ENCODE assay signal across 1 cellular context in the genomic region with DNA sequence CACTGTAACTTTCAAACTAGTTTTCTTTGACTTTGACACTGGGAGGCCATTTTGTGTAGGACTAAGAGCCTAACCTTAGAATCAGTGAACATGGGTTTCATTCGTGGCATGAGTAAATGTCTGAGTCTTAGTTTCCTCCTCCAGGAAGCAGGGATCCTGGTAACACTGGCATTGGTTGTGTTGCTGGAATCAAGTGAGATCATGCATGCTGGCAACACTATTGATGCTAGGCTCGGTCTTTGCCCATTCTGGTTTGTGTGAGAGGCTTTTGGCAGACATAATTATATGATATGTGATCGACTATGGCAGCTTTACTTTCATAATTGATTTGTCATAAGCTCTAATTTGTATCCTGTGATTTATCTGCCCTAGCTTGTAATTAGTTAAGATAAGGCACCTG.
TF ChIP-seq lines count a peak whose summit lies in the region.

No MANE protein-coding gene starts in this region.

TF ChIP-seq in GM23338, 12 proteins besides CTCF, POLR2A, EP300 and RAD21 (continued from another document):
- TF ChIP-seq, protein P1, sequence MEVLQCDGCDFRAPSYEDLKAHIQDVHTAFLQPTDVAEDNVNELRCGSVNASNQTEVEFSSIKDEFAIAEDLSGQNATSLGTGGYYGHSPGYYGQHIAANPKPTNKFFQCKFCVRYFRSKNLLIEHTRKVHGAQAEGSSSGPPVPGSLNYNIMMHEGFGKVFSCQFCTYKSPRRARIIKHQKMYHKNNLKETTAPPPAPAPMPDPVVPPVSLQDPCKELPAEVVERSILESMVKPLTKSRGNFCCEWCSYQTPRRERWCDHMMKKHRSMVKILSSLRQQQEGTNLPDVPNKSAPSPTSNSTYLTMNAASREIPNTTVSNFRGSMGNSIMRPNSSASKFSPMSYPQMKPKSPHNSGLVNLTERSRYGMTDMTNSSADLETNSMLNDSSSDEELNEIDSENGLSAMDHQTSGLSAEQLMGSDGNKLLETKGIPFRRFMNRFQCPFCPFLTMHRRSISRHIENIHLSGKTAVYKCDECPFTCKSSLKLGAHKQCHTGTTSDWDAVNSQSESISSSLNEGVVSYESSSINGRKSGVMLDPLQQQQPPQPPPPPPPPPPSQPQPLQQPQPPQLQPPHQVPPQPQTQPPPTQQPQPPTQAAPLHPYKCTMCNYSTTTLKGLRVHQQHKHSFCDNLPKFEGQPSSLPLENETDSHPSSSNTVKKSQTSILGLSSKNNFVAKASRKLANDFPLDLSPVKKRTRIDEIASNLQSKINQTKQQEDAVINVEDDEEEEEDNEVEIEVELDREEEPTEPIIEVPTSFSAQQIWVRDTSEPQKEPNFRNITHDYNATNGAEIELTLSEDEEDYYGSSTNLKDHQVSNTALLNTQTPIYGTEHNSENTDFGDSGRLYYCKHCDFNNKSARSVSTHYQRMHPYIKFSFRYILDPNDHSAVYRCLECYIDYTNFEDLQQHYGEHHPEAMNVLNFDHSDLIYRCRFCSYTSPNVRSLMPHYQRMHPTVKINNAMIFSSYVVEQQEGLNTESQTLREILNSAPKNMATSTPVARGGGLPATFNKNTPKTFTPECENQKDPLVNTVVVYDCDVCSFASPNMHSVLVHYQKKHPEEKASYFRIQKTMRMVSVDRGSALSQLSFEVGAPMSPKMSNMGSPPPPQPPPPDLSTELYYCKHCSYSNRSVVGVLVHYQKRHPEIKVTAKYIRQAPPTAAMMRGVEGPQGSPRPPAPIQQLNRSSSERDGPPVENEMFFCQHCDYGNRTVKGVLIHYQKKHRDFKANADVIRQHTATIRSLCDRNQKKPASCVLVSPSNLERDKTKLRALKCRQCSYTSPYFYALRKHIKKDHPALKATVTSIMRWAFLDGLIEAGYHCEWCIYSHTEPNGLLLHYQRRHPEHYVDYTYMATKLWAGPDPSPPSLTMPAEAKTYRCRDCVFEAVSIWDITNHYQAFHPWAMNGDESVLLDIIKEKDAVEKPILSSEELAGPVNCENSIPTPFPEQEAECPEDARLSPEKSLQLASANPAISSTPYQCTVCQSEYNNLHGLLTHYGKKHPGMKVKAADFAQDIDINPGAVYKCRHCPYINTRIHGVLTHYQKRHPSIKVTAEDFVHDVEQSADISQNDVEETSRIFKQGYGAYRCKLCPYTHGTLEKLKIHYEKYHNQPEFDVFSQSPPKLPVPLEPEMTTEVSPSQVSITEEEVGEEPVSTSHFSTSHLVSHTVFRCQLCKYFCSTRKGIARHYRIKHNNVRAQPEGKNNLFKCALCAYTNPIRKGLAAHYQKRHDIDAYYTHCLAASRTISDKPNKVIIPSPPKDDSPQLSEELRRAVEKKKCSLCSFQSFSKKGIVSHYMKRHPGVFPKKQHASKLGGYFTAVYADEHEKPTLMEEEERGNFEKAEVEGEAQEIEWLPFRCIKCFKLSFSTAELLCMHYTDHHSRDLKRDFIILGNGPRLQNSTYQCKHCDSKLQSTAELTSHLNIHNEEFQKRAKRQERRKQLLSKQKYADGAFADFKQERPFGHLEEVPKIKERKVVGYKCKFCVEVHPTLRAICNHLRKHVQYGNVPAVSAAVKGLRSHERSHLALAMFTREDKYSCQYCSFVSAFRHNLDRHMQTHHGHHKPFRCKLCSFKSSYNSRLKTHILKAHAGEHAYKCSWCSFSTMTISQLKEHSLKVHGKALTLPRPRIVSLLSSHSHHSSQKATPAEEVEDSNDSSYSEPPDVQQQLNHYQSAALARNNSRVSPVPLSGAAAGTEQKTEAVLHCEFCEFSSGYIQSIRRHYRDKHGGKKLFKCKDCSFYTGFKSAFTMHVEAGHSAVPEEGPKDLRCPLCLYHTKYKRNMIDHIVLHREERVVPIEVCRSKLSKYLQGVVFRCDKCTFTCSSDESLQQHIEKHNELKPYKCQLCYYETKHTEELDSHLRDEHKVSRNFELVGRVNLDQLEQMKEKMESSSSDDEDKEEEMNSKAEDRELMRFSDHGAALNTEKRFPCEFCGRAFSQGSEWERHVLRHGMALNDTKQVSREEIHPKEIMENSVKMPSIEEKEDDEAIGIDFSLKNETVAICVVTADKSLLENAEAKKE (CRISPR knock-in tag; IDR thresholded peaks at IDR 0.05) = no peak
- TF ChIP-seq NANOG (IDR thresholded peaks at IDR 0.05; ENCODE audit: borderline replicate concordance) (no peak), STAT1 (IDR thresholded peaks at IDR 0.05; ENCODE audit: unreplicated experiment) (no peak), JUNB (IDR thresholded peaks at IDR 0.05; ENCODE audit: unreplicated experiment) (no peak)
- TF ChIP-seq, protein P2, sequence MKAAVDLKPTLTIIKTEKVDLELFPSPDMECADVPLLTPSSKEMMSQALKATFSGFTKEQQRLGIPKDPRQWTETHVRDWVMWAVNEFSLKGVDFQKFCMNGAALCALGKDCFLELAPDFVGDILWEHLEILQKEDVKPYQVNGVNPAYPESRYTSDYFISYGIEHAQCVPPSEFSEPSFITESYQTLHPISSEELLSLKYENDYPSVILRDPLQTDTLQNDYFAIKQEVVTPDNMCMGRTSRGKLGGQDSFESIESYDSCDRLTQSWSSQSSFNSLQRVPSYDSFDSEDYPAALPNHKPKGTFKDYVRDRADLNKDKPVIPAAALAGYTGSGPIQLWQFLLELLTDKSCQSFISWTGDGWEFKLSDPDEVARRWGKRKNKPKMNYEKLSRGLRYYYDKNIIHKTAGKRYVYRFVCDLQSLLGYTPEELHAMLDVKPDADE (IDR thresholded peaks at IDR 0.05) = no peak
